Comparison of ENCODE assay signal across 1 cellular context in the genomic region with DNA sequence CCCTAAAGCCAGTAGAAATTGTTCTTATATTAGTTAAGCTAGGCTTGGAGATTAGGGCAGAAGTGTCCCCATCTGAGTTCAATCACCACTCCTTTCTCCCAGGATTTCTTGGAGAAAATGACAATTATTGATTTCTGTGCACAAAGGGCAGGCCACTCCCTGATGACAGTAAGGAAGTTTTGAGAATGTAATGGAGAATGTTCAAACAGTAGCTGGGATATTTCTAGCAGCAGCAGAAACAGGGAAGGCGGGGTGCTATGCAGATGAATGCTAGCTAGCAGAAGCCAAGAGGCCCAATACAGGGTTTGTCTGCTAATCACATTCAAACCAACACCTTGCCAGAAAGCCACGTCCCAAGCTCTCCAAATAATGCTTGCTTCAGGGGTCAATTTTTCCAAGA.
TF ChIP-seq lines count a peak whose summit lies in the region.

No MANE protein-coding gene starts in this region.

TF ChIP-seq in H1, 55 proteins besides CTCF, POLR2A, EP300 and RAD21 (continued from another document):
- TF ChIP-seq, protein P1, sequence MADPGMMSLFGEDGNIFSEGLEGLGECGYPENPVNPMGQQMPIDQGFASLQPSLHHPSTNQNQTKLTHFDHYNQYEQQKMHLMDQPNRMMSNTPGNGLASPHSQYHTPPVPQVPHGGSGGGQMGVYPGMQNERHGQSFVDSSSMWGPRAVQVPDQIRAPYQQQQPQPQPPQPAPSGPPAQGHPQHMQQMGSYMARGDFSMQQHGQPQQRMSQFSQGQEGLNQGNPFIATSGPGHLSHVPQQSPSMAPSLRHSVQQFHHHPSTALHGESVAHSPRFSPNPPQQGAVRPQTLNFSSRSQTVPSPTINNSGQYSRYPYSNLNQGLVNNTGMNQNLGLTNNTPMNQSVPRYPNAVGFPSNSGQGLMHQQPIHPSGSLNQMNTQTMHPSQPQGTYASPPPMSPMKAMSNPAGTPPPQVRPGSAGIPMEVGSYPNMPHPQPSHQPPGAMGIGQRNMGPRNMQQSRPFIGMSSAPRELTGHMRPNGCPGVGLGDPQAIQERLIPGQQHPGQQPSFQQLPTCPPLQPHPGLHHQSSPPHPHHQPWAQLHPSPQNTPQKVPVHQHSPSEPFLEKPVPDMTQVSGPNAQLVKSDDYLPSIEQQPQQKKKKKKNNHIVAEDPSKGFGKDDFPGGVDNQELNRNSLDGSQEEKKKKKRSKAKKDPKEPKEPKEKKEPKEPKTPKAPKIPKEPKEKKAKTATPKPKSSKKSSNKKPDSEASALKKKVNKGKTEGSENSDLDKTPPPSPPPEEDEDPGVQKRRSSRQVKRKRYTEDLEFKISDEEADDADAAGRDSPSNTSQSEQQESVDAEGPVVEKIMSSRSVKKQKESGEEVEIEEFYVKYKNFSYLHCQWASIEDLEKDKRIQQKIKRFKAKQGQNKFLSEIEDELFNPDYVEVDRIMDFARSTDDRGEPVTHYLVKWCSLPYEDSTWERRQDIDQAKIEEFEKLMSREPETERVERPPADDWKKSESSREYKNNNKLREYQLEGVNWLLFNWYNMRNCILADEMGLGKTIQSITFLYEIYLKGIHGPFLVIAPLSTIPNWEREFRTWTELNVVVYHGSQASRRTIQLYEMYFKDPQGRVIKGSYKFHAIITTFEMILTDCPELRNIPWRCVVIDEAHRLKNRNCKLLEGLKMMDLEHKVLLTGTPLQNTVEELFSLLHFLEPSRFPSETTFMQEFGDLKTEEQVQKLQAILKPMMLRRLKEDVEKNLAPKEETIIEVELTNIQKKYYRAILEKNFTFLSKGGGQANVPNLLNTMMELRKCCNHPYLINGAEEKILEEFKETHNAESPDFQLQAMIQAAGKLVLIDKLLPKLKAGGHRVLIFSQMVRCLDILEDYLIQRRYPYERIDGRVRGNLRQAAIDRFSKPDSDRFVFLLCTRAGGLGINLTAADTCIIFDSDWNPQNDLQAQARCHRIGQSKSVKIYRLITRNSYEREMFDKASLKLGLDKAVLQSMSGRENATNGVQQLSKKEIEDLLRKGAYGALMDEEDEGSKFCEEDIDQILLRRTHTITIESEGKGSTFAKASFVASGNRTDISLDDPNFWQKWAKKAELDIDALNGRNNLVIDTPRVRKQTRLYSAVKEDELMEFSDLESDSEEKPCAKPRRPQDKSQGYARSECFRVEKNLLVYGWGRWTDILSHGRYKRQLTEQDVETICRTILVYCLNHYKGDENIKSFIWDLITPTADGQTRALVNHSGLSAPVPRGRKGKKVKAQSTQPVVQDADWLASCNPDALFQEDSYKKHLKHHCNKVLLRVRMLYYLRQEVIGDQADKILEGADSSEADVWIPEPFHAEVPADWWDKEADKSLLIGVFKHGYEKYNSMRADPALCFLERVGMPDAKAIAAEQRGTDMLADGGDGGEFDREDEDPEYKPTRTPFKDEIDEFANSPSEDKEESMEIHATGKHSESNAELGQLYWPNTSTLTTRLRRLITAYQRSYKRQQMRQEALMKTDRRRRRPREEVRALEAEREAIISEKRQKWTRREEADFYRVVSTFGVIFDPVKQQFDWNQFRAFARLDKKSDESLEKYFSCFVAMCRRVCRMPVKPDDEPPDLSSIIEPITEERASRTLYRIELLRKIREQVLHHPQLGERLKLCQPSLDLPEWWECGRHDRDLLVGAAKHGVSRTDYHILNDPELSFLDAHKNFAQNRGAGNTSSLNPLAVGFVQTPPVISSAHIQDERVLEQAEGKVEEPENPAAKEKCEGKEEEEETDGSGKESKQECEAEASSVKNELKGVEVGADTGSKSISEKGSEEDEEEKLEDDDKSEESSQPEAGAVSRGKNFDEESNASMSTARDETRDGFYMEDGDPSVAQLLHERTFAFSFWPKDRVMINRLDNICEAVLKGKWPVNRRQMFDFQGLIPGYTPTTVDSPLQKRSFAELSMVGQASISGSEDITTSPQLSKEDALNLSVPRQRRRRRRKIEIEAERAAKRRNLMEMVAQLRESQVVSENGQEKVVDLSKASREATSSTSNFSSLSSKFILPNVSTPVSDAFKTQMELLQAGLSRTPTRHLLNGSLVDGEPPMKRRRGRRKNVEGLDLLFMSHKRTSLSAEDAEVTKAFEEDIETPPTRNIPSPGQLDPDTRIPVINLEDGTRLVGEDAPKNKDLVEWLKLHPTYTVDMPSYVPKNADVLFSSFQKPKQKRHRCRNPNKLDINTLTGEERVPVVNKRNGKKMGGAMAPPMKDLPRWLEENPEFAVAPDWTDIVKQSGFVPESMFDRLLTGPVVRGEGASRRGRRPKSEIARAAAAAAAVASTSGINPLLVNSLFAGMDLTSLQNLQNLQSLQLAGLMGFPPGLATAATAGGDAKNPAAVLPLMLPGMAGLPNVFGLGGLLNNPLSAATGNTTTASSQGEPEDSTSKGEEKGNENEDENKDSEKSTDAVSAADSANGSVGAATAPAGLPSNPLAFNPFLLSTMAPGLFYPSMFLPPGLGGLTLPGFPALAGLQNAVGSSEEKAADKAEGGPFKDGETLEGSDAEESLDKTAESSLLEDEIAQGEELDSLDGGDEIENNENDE (IDR thresholded peaks at IDR 0.05; ENCODE audit: insufficient replicate concordance, low read length): no peak
- no peak for TF ChIP-seq CHD2 (IDR thresholded peaks at IDR 0.05; ENCODE audit: low read length)
- no peak for TF ChIP-seq CTBP2 (IDR thresholded peaks at IDR 0.05; ENCODE audit: borderline replicate concordance, insufficient read depth, insufficient read length, low read length)
- no peak for TF ChIP-seq SIRT6 (IDR thresholded peaks at IDR 0.05; ENCODE audit: low read length)
- no peak for TF ChIP-seq POLR2AphosphoS5 (IDR thresholded peaks at IDR 0.05; ENCODE audit: low read depth, low read length)
TF ChIP-seq in H1: peak in this region for 0.
